Comparison of ENCODE assay signal across 8 cellular contexts in the genomic region with DNA sequence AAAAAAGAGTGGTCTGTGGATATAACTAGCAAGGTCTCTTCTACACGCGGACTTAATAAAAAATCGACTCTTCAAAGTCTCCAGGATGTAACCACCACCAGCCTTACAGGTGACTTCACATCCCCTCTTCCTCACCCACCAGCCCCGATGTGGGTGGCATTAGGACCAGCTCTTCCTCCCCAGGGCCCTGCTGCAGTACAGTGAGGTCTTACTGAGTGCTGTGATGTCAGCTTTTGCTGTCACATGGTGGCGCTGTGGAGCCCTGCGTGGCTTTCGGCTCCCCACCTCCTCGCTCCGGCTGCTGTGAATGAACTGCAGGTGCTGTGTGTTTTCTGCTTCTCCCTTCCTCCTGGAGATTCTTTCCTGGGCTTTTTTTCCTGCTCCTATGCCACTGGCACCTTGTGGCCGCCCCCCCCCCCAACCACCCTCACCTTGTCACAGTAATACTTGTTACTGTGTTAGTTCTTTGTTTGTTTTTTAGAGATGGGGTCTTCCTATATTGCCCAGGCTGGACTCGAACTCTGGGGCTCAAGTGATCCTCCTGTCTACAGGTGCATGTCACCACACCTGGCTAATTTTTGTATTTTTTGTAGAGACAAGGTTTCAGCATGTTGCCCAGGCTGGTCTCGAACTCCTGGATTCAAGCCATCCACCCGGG.
DNase-seq lines count a peak whose midpoint lies in the region; ATAC-seq lines count a peak whose summit lies in the region.

No MANE protein-coding gene starts in this region.

- peak; percentile 90 for ATAC-seq in HG03342 (IDR thresholded peaks at IDR 0.05; ENCODE audit: unreplicated experiment)
- ATAC-seq in GM21526 (IDR thresholded peaks at IDR 0.05; ENCODE audit: low FRiP score, unreplicated experiment): no peak

- DNase-seq in EL (peak; percentile 79), NCI-H524 (lab: John Stamatoyannopoulos, UW) (peak; percentile 81 to 91), left kidney (ENCODE audit: low read depth, low spot score) (peak; percentile 92)
- DNase-seq in activated CD4-positive, alpha-beta T cell treated with anti-CD3 and anti-CD28 coated beads for 24 hours (ENCODE audit: low read depth in 2 of 2): peak; percentile 80 to 85
- peak; percentile 75 for DNase-seq in central memory CD4-positive, alpha-beta T cell
- DNase-seq in stimulated activated CD4-positive, alpha-beta T cell treated with anti-CD3 and anti-CD28 coated beads, Interleukin-4, amount 100 ng/mL, for 4 hours: peak; percentile 80 to 86
